In genomic region chr6:3267162-3267561, GRCh38 we compare ENCODE assay signal across 13 cellular contexts.
"Had no signal": no experiment of that assay in that cellular context is flagged by ENCODE, and none has a peak within 500 bp of the region (broad histone marks: within the 10 kb centered on the region; RNA-seq: fewer than 3 reads in every experiment).

No MANE protein-coding gene starts in this region.

- DNase-seq: activated CD4-positive, alpha-beta T cell treated with anti-CD3 and anti-CD28 coated beads for 36 hours; activated CD8-positive, alpha-beta T cell treated with anti-CD3 and anti-CD28 coated beads for 36 hours; activated effector memory CD4-positive, alpha-beta T cell treated with Interleukin-2 at 50 U/mL for 16 hours; activated T-cell treated with anti-CD3 and anti-CD28 coated beads, Interleukin-2, amount 50 U/mL, for 4 hours; adrenal gland; stimulated activated CD4-positive, alpha-beta T cell treated with anti-CD3 and anti-CD28 coated beads, Interleukin-2, amount 100 ng/mL, for 48 hours; uterus; WERI-Rb-1 had no signal

- H3K27me3 ChIP-seq: adrenal gland, cardiac muscle cell, esophagus muscularis mucosa, uterus had no signal

- ATAC-seq: activated CD4-positive, alpha-beta T cell treated with anti-CD3 and anti-CD28 coated beads for 36 hours; activated CD8-positive, alpha-beta T cell treated with anti-CD3 and anti-CD28 coated beads for 36 hours; activated T-cell treated with anti-CD3 and anti-CD28 coated beads, Interleukin-2, amount 50 U/mL, for 4 hours; stimulated activated memory B cell treated with anti-CD40 and anti-IgM and Interleukin-4, amounts not matched to agents 10 μg/mL and 1 μg/mL and 100 μg/mL, for 72 hours had no signal

- H3K4me3 Mint-ChIP-seq: activated CD4-positive, alpha-beta T cell treated with anti-CD3 and anti-CD28 coated beads for 36 hours; activated CD8-positive, alpha-beta T cell treated with anti-CD3 and anti-CD28 coated beads for 36 hours; activated naive CD4-positive, alpha-beta T cell treated with anti-CD3 and anti-CD28 coated beads, Interleukin-2, amount 50 U/mL, for 24 hours; activated T-cell treated with anti-CD3 and anti-CD28 coated beads, Interleukin-2, amount 50 U/mL, for 4 hours; stimulated activated memory B cell treated with anti-CD40 and anti-IgM and Interleukin-4, amounts not matched to agents 10 μg/mL and 1 μg/mL and 100 μg/mL, for 72 hours; T-helper 1 cell treated with Interleukin-12 subunit alpha and Interleukin-12 subunit beta and Interleukin-4 antibody, amounts not matched to agents 30 μg/mL and 1 μg/mL, for 36 hours had no signal

- H3K9me3 Mint-ChIP-seq: activated CD8-positive, alpha-beta T cell treated with anti-CD3 and anti-CD28 coated beads for 36 hours; activated naive CD4-positive, alpha-beta T cell treated with anti-CD3 and anti-CD28 coated beads, Interleukin-2, amount 50 U/mL, for 24 hours; activated T-cell treated with anti-CD3 and anti-CD28 coated beads, Interleukin-2, amount 50 U/mL, for 4 hours; stimulated activated memory B cell treated with anti-CD40 and anti-IgM and Interleukin-4, amounts not matched to agents 10 μg/mL and 1 μg/mL and 100 μg/mL, for 72 hours; T-helper 1 cell treated with Interleukin-12 subunit alpha and Interleukin-12 subunit beta and Interleukin-4 antibody, amounts not matched to agents 30 μg/mL and 1 μg/mL, for 36 hours had no signal

- H3K36me3 ChIP-seq: uterus had no signal

- H3K27me3 Mint-ChIP-seq: activated CD4-positive, alpha-beta T cell treated with anti-CD3 and anti-CD28 coated beads for 36 hours; activated CD8-positive, alpha-beta T cell treated with anti-CD3 and anti-CD28 coated beads for 36 hours; activated naive CD4-positive, alpha-beta T cell treated with anti-CD3 and anti-CD28 coated beads, Interleukin-2, amount 50 U/mL, for 24 hours; stimulated activated memory B cell treated with anti-CD40 and anti-IgM and Interleukin-4, amounts not matched to agents 10 μg/mL and 1 μg/mL and 100 μg/mL, for 72 hours had no signal

- H3K27ac Mint-ChIP-seq: activated CD4-positive, alpha-beta T cell treated with anti-CD3 and anti-CD28 coated beads for 36 hours; activated CD8-positive, alpha-beta T cell treated with anti-CD3 and anti-CD28 coated beads for 36 hours; activated naive CD4-positive, alpha-beta T cell treated with anti-CD3 and anti-CD28 coated beads, Interleukin-2, amount 50 U/mL, for 24 hours; stimulated activated memory B cell treated with anti-CD40 and anti-IgM and Interleukin-4, amounts not matched to agents 10 μg/mL and 1 μg/mL and 100 μg/mL, for 72 hours; T-helper 1 cell treated with Interleukin-12 subunit alpha and Interleukin-12 subunit beta and Interleukin-4 antibody, amounts not matched to agents 30 μg/mL and 1 μg/mL, for 36 hours had no signal

- H3K4me3 ChIP-seq: adrenal gland, cardiac muscle cell, esophagus muscularis mucosa, uterus had no signal
